In genomic region chr4:110139106-110139505, GRCh38 we compare ENCODE assay signal across 26 cellular contexts. TPM values are rescaled to one million over a fixed set of nuclear protein-coding genes. Genes with fewer than 3 reads are reported as not detected.
DNase-seq lines count a peak whose midpoint lies in the region; ATAC-seq, FAIRE-seq and TF ChIP-seq lines count a peak whose summit lies in the region.
"Had no signal": no experiment of that assay in that cellular context is flagged by ENCODE, and none has a peak within 500 bp of the region (broad histone marks: within the 10 kb centered on the region; RNA-seq: fewer than 3 reads in every experiment).

No MANE protein-coding gene starts in this region.

- TF ChIP-seq EP300 in K562 (IDR thresholded peaks at IDR 0.05; ENCODE audit: low read length), result no peak

- BruUV-seq in K562 (replicated peaks; lab: Mats Ljungman, UMichigan) (no TSS peak), MCF 10A (replicated peaks; lab: Mats Ljungman, UMichigan) (no TSS peak)

- peaks cover 9% of the 10 kb centered on the region for H3K36me3 Mint-ChIP-seq in MCF 10A (ENCODE audit: insufficient read depth, unreplicated experiment)
- H3K36me3 Mint-ChIP-seq: CD14-positive monocyte; CD4-positive, alpha-beta memory T cell; CD4-positive, CD25-positive, alpha-beta regulatory T cell had no signal

- no peaks in the 10 kb centered on the region for H3K27me3 Mint-ChIP-seq in MCF 10A (ENCODE audit: insufficient read depth, unreplicated experiment)
- H3K27me3 Mint-ChIP-seq: CD4-positive, alpha-beta memory T cell had no signal

- no peak overlapping the region for H3K9ac ChIP-seq in K562 (ENCODE audit: insufficient read depth in 1 of 2, low read depth in 2 of 2, low read length in 2 of 2)
- H3K9ac ChIP-seq: BLaER1 had no signal

- H3K79me2 ChIP-seq in K562 (ENCODE audit: control insufficient read depth, insufficient read depth, low read length) (peaks cover 22% of the 10 kb centered on the region), hepatocyte (peaks cover 12% of the 10 kb centered on the region)

- in situ Hi-C loops in K562 (cut with MboI), result no loop called here

- H3K9me3 ChIP-seq in K562 (replicated peaks; ENCODE audit: control insufficient read depth, insufficient read depth, low read depth, low read length), result no peaks in the 10 kb centered on the region
- no peaks in the 10 kb centered on the region for H3K9me3 ChIP-seq in hepatocyte (ENCODE audit: low read depth)
- H3K9me3 ChIP-seq: BE2C, BLaER1 had no signal

- no peaks in the 10 kb centered on the region for H3K9me3 Mint-ChIP-seq in MCF 10A (ENCODE audit: unreplicated experiment)
- H3K9me3 Mint-ChIP-seq: CD4-positive, alpha-beta memory T cell; CD4-positive, CD25-positive, alpha-beta regulatory T cell; CD8-positive, alpha-beta memory T cell had no signal

- CTCF ChIA-PET in K562 (lab: Yijun Ruan, JAX; ENCODE audit: low intra/inter-chr PET ratio), result no interaction called here
- CTCF ChIA-PET in MCF 10A (lab: Yijun Ruan, JAX), result interaction anchor here (0.6 kb wide), 2 partner anchors 180 to 211 kb away, joined by 3 to 4 read pairs; no protein-coding TSS in a partner anchor

- no peak for TF ChIP-seq RAD21 in K562 (CRISPR knock-in tag; conservative IDR thresholded peaks at IDR 0.05 in 1 of 2, IDR thresholded peaks at IDR 0.05 in 1 of 2)

- no peak for TF ChIP-seq POLR2A in K562 (conservative IDR thresholded peaks at IDR 0.05)

- no peaks in the 10 kb centered on the region; the same call in 1 of the 2 replicates for H4K20me1 ChIP-seq in K562 (replicated peaks; ENCODE audit: control insufficient read depth, insufficient read depth, low read length)
- no peaks in the 10 kb centered on the region for H4K20me1 ChIP-seq in hepatocyte (ENCODE audit: insufficient read depth, poor library complexity, severe bottlenecking)
- H4K20me1 ChIP-seq: BLaER1 had no signal

- DNase-seq in K562 (ENCODE audit: extremely low read depth in 1 of 4, low spot score in 3 of 4) (no peak), fibroblast of gingiva (ENCODE audit: low read depth) (peak; percentile 45), hepatocyte (ENCODE audit: low spot score) (no peak), MCF 10A (ENCODE audit: unreplicated experiment) (no peak), GF-D8 (lab: John Stamatoyannopoulos, UW) (no peak), dermis blood vessel endothelial cell (no peak), anterior cingulate cortex (lab: John Stamatoyannopoulos, UW) (no peak)
- DNase-seq: 8988T; ACHN; BE2C; C1 segment of cervical spinal cord; CD4-positive, alpha-beta memory T cell; CD4-positive, CD25-positive, alpha-beta regulatory T cell; CD8-positive, alpha-beta memory T cell; COR-L47; DMS 273 treated with DMSO at 0.1 percent for 48 hours; DMS153; DMS53; DMS79; DND-41; EL; GDM1 had no signal

- H3K27ac Mint-ChIP-seq in MCF 10A (ENCODE audit: low read depth, unreplicated experiment), result no peak overlapping the region
- H3K27ac Mint-ChIP-seq: CD14-positive monocyte; CD4-positive, CD25-positive, alpha-beta regulatory T cell; CD8-positive, alpha-beta memory T cell had no signal

- H3K4me3 ChIP-seq in K562 (no peak overlapping the region), hepatocyte (no peak overlapping the region)
- H3K4me3 ChIP-seq: BLaER1 had no signal

- H3K4me1 Mint-ChIP-seq in MCF 10A (ENCODE audit: insufficient read depth, unreplicated experiment), result peaks cover 7% of the 10 kb centered on the region
- H3K4me1 Mint-ChIP-seq: CD14-positive monocyte; CD8-positive, alpha-beta memory T cell had no signal

- H3K36me3 ChIP-seq in K562 (ENCODE audit: control insufficient read depth, insufficient read depth, low read length), result peaks cover 61% of the 10 kb centered on the region
- H3K36me3 ChIP-seq in hepatocyte (replicated peaks; ENCODE audit: insufficient read depth, low read depth), result no peaks in the 10 kb centered on the region
- H3K36me3 ChIP-seq: BE2C had no signal

- H3K9me2 ChIP-seq in hepatocyte (replicated peaks; ENCODE audit: insufficient read depth), result no peaks in the 10 kb centered on the region

- 65% methylated on average over 3 of the region's 3 CpGs for WGBS in K562 (ENCODE audit: insufficient coverage, low coverage, missing lambda C conversion rate)
- WGBS in hepatocyte (ENCODE audit: low lambda C conversion rate, missing lambda C conversion rate), result 47% methylated on average over 3 of the region's 3 CpGs

- POLR2A ChIA-PET in K562 (lab: Yijun Ruan, JAX) (no interaction called here), MCF 10A (lab: Yijun Ruan, JAX) (interaction anchor here (0.6 to 2.2 kb wide), 3 partner anchors 9 to 1488 kb away, joined by 3 to 5 read pairs (median 3); no protein-coding TSS in a partner anchor)

- H3K4me2 ChIP-seq in K562 (ENCODE audit: insufficient read depth, low read length) (no peak overlapping the region), hepatocyte (peak overlapping the region; percentile 50)

- FAIRE-seq in K562 (lab: Jason Lieb, UNC), result no peak
- FAIRE-seq: A204.1, GM19239 had no signal

- H3K4me1 ChIP-seq in K562 (replicated peaks in 1 of 2; ENCODE audit: control insufficient read depth in 2 of 2, insufficient read depth in 2 of 2, low read length in 2 of 2), result 0 out of 5 replicates have a peak, but pooled peaks cover 0 to 4% of the 10 kb centered on the region in 2 experiments
- H3K4me1 ChIP-seq in hepatocyte (ENCODE audit: insufficient read depth), result peaks cover 32% of the 10 kb centered on the region
- H3K4me1 ChIP-seq: BE2C had no signal

- intact Hi-C loops in K562 (cut with micrococcal nuclease), result loop anchor here (5.0 kb wide), 1 partner anchor 58 kb away; the partner anchor contains the start of gene ELOVL6
- intact Hi-C loops in MCF 10A (cut with micrococcal nuclease), result no loop called here

- H3K9me1 ChIP-seq in K562 (ENCODE audit: control insufficient read depth, insufficient read depth, low read length), result no peaks in the 10 kb centered on the region

- H3K4me3 Mint-ChIP-seq in MCF 10A (ENCODE audit: unreplicated experiment), result no peak overlapping the region
- H3K4me3 Mint-ChIP-seq: CD14-positive monocyte; CD4-positive, alpha-beta memory T cell; CD4-positive, CD25-positive, alpha-beta regulatory T cell; CD8-positive, alpha-beta memory T cell had no signal

- H2AFZ ChIP-seq in K562 (ENCODE audit: low read depth, low read length), result no peak overlapping the region
- H2AFZ ChIP-seq in hepatocyte, result no peak overlapping the region

- no peaks in the 10 kb centered on the region for H3K27me3 ChIP-seq in K562 (ENCODE audit: control insufficient read depth in 2 of 2, insufficient read depth in 2 of 2, low read length in 2 of 2)
- no peaks in the 10 kb centered on the region for H3K27me3 ChIP-seq in hepatocyte
- H3K27me3 ChIP-seq: BE2C, BLaER1 had no signal

- ATAC-seq in K562, result no peak

- no peak for TF ChIP-seq CTCF in K562 (IDR thresholded peaks at IDR 0.05 in 2 of 3, conservative IDR thresholded peaks at IDR 0.05 in 1 of 3; ENCODE audit: insufficient read depth in 2 of 3, low read depth in 1 of 3, low read length in 3 of 3)
- no peak for TF ChIP-seq CTCF in hepatocyte (IDR thresholded peaks at IDR 0.05; ENCODE audit: poor library complexity)
- TF ChIP-seq CTCF in MCF 10A (IDR thresholded peaks at IDR 0.05; ENCODE audit: unreplicated experiment), result no peak

- H3K27ac ChIP-seq in K562 (ENCODE audit: extremely low read depth, low read depth, low read length) (no peak overlapping the region), hepatocyte (no peak overlapping the region)
- H3K27ac ChIP-seq: BLaER1 had no signal

TF ChIP-seq in K562, 482 proteins besides CTCF, POLR2A, EP300 and RAD21:
- TF ChIP-seq NR2F6 (CRISPR knock-in tag; IDR thresholded peaks at IDR 0.05) (no peak), ZNF282 (CRISPR knock-in tag; IDR thresholded peaks at IDR 0.05) (no peak), ATF2 (CRISPR knock-in tag; IDR thresholded peaks at IDR 0.05) (no peak), SRSF1 (IDR thresholded peaks at IDR 0.05; ENCODE audit: low read depth, low read length) (no peak), IFI16 (CRISPR knock-in tag; IDR thresholded peaks at IDR 0.05) (no peak), ARID2 (IDR thresholded peaks at IDR 0.05) (no peak), FOXA1 (IDR thresholded peaks at IDR 0.05; ENCODE audit: borderline replicate concordance) (no peak), ZNF316 (IDR thresholded peaks at IDR 0.05) (0 out of 2 replicates have a peak, but pooled peaks have one; percentile 17)
TF ChIP-seq in K562: peak in this region for 1.

RNA-seq across cellular contexts. Expression of gene ELOVL6, which starts 59.3 kb away (rescaled TPM):
- total RNA-seq in K562 (2011; cell fraction: chromatin; rRNA removed; ENCODE audit: low replicate concordance), result 35.9 and 91.6 TPM in 2 replicates
- 22.5 and 58.2 TPM in 2 replicates for total RNA-seq in K562 (2011; cell fraction: nucleolus; rRNA removed)
- 57.6 and 78.6 TPM in 2 replicates for total RNA-seq in K562 (2011; cell fraction: nucleoplasm; rRNA removed)
- 18.3 and 18.4 TPM in 2 replicates for total RNA-seq in K562 (2014; rRNA removed)
- total RNA-seq in K562 (2014; rRNA removed; fragmentation: Illumina TruSeq; extraction: Trizol), result 51.0 and 56.5 TPM in 2 replicates
- total RNA-seq in K562 (2015; rRNA removed; fragmentation: Illumina TruSeq; extraction: Trizol), result 34.0 and 36.4 TPM in 2 replicates
- 50.4 and 55.0 TPM in 2 replicates for total RNA-seq in K562 (2021)
- polyA plus RNA-seq in K562 (2011; rRNA removed), result 72.9 and 81.1 TPM in 2 replicates
- polyA plus RNA-seq in K562 (2011; cell fraction: cytosol; rRNA removed), result 21.1 and 30.4 TPM in 2 replicates
- polyA plus RNA-seq in K562 (2011; cell fraction: nucleus; rRNA removed), result 29.4 and 50.1 TPM in 2 replicates
- polyA plus RNA-seq in K562 (2012), result 31.1 and 56.7 TPM in 2 replicates
- 58.8 and 82.6 TPM in 2 replicates for polyA plus RNA-seq in K562 (2014; fragmentation: Illumina TruSeq; extraction: Trizol)
- 10 to 100 TPM; 30.9 to 31.0 TPM for polyA plus RNA-seq in K562 (2014; fragmentation: Nextera tagmentation; extraction: Ambion mirVana)
- polyA plus RNA-seq in K562 (2014; rRNA removed), result 46.0 and 77.8 TPM in 2 replicates
- polyA minus RNA-seq in K562 (2011; rRNA and poly(A)+ RNA removed), result 66.7 and 67.9 TPM in 2 replicates
- polyA minus RNA-seq in K562 (2011; cell fraction: cytosol; rRNA and poly(A)+ RNA removed), result 18.6 and 21.9 TPM in 2 replicates
- polyA minus RNA-seq in K562 (2011; cell fraction: nucleus; rRNA and poly(A)+ RNA removed), result 19.7 and 20.5 TPM in 2 replicates
- 18.1 and 19.8 TPM in 2 replicates for total RNA-seq in hepatocyte
- 12.8 and 14.4 TPM in 2 replicates for polyA plus RNA-seq in hepatocyte
- 22.7 and 23.5 TPM in 2 replicates for total RNA-seq in MCF 10A (2022)
- 1.9 and 13.3 TPM in 2 replicates for total RNA-seq in dermis blood vessel endothelial cell
